7 cellular contexts compared by ENCODE assay signal in the genomic region with DNA sequence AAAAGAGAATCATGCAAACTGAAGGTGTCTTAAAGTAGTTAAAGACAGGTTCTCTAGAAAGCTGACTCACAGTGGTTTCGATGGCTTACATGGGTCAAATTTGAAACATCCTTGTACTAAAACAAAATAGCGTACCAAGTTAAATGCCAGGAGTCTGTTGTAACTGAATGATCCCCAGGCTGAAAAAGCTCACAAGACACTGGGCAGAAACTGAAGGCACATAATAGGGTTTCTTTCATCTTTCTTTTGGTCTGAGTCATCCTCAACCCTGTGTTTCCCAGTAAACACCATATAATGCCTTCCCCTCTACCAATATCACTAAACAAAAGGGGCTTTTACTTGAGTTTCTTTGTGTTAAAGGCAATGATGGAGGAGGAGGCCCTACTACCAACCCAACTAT.
DNase-seq lines count a peak whose midpoint lies in the region; ATAC-seq lines count a peak whose summit lies in the region.

No MANE protein-coding gene starts in this region.

- ATAC-seq in GM19043 (IDR thresholded peaks at IDR 0.05; ENCODE audit: low read depth, unreplicated experiment) (peak; percentile 87), HG02852 (IDR thresholded peaks at IDR 0.05; ENCODE audit: unreplicated experiment) (peak; percentile 88), HG03139 (IDR thresholded peaks at IDR 0.05; ENCODE audit: unreplicated experiment) (no peak)
- ATAC-seq in activated naive CD8-positive, alpha-beta T cell treated with anti-CD3 and anti-CD28 coated beads, Interleukin-2, amount 50 U/mL, for 24 hours = peak; percentile 90

- no peak overlapping the region for H3K4me3 Mint-ChIP-seq in activated naive CD8-positive, alpha-beta T cell treated with anti-CD3 and anti-CD28 coated beads, Interleukin-2, amount 50 U/mL, for 24 hours

- no peak overlapping the region for H3K4me3 ChIP-seq in skeletal muscle cell (ENCODE audit: low read depth, low read length)

- no peaks in the 10 kb centered on the region for H3K27me3 Mint-ChIP-seq in activated naive CD8-positive, alpha-beta T cell treated with anti-CD3 and anti-CD28 coated beads, Interleukin-2, amount 50 U/mL, for 24 hours

- no peak for DNase-seq in activated naive CD8-positive, alpha-beta T cell treated with anti-CD3 and anti-CD28 coated beads, Interleukin-2, amount 50 U/mL, for 24 hours
- DNase-seq in skeletal muscle cell (ENCODE audit: low read depth) (peak; percentile 4), cerebellar nuclear complex (lab: John Stamatoyannopoulos, UW) (no peak)
- no peak for DNase-seq in stimulated activated CD4-positive, alpha-beta T cell treated with anti-CD3 and anti-CD28 coated beads, Interleukin-4, amount 100 ng/mL, for 24 hours

- H3K27ac Mint-ChIP-seq in activated naive CD8-positive, alpha-beta T cell treated with anti-CD3 and anti-CD28 coated beads, Interleukin-2, amount 50 U/mL, for 24 hours = peak overlapping the region; percentile 7

- H3K9me3 Mint-ChIP-seq in activated naive CD8-positive, alpha-beta T cell treated with anti-CD3 and anti-CD28 coated beads, Interleukin-2, amount 50 U/mL, for 24 hours = no peaks in the 10 kb centered on the region

- peaks cover 23% of the 10 kb centered on the region for H3K4me1 Mint-ChIP-seq in activated naive CD8-positive, alpha-beta T cell treated with anti-CD3 and anti-CD28 coated beads, Interleukin-2, amount 50 U/mL, for 24 hours

- peaks cover 21% of the 10 kb centered on the region for H3K36me3 Mint-ChIP-seq in activated naive CD8-positive, alpha-beta T cell treated with anti-CD3 and anti-CD28 coated beads, Interleukin-2, amount 50 U/mL, for 24 hours (ENCODE audit: low read depth)
